24 cellular contexts compared by ENCODE assay signal in genomic region chr12:116080415-116080814, GRCh38.
"Had no signal": no experiment of that assay in that cellular context is flagged by ENCODE, and none has a peak within 500 bp of the region (broad histone marks: within the 10 kb centered on the region; RNA-seq: fewer than 3 reads in every experiment).

No MANE protein-coding gene starts in this region.

- H3K27ac Mint-ChIP-seq: activated CD4-positive, alpha-beta memory T cell treated with anti-CD3 and anti-CD28 coated beads, Interleukin-2, amount 10 ng/mL, durations not matched to agents 7 days and 5 days; activated CD4-positive, alpha-beta T cell treated with anti-CD3 and anti-CD28 coated beads, Interleukin-2, amount 10 ng/mL, durations not matched to agents 7 days and 5 days; activated CD8-positive, alpha-beta memory T cell treated with anti-CD3 and anti-CD28 coated beads, Interleukin-2, amount 10 ng/mL, durations not matched to agents 7 days and 5 days; dendritic cell treated with granulocyte-macrophage colony-stimulating factor and Interleukin-4, amounts not matched to agents 40 ng/mL and 50 ng/mL, for 4 days; immature natural killer cell; mesothelial cell of epicardium; naive B cell; nephron progenitor cell had no signal

- H3K36me3 Mint-ChIP-seq: immature natural killer cell, mesothelial cell of epicardium had no signal

- H3K27me3 Mint-ChIP-seq: activated CD4-positive, alpha-beta memory T cell treated with anti-CD3 and anti-CD28 coated beads, Interleukin-2, amount 10 ng/mL, durations not matched to agents 7 days and 5 days; activated CD4-positive, alpha-beta T cell treated with anti-CD3 and anti-CD28 coated beads, Interleukin-2, amount 10 ng/mL, durations not matched to agents 7 days and 5 days; activated CD8-positive, alpha-beta memory T cell treated with anti-CD3 and anti-CD28 coated beads, Interleukin-2, amount 10 ng/mL, durations not matched to agents 7 days and 5 days; central memory CD8-positive, alpha-beta T cell; dendritic cell treated with granulocyte-macrophage colony-stimulating factor and Interleukin-4, amounts not matched to agents 40 ng/mL and 50 ng/mL, for 4 days; naive B cell had no signal

- H3K27ac ChIP-seq: esophagus muscularis mucosa, foreskin keratinocyte, heart left ventricle, neutrophil, right lobe of liver, suprapubic skin, tibial artery, upper lobe of right lung had no signal

- H3K9me3 Mint-ChIP-seq: activated CD4-positive, alpha-beta memory T cell treated with anti-CD3 and anti-CD28 coated beads, Interleukin-2, amount 10 ng/mL, durations not matched to agents 7 days and 5 days; activated CD4-positive, alpha-beta T cell treated with anti-CD3 and anti-CD28 coated beads, Interleukin-2, amount 10 ng/mL, durations not matched to agents 7 days and 5 days; central memory CD8-positive, alpha-beta T cell; dendritic cell treated with granulocyte-macrophage colony-stimulating factor and Interleukin-4, amounts not matched to agents 40 ng/mL and 50 ng/mL, for 4 days; immature natural killer cell; mesothelial cell of epicardium; naive B cell; nephron progenitor cell had no signal

- H3K9me3 ChIP-seq: esophagus muscularis mucosa, heart left ventricle, neutrophil, right lobe of liver, suprapubic skin, tibial artery, upper lobe of right lung had no signal

- H3K4me3 ChIP-seq: esophagus muscularis mucosa, heart left ventricle, right lobe of liver, suprapubic skin, tibial artery, upper lobe of right lung had no signal

- DNase-seq: activated CD4-positive, alpha-beta memory T cell treated with anti-CD3 and anti-CD28 coated beads, Interleukin-2, amount 10 ng/mL, durations not matched to agents 7 days and 5 days; activated CD4-positive, alpha-beta T cell treated with anti-CD3 and anti-CD28 coated beads, Interleukin-2, amount 10 ng/mL, durations not matched to agents 7 days and 5 days; activated CD8-positive, alpha-beta memory T cell treated with anti-CD3 and anti-CD28 coated beads, Interleukin-2, amount 10 ng/mL, durations not matched to agents 7 days and 5 days; activated effector memory CD4-positive, alpha-beta T cell treated with Interleukin-2 at 50 U/mL for 16 hours; activated naive CD4-positive, alpha-beta T cell treated with Interleukin-2 at 50 U/mL for 16 hours; foreskin keratinocyte; heart left ventricle; hypothalamus; immature natural killer cell; kidney; left colon; naive B cell; nephron progenitor cell; right lobe of liver; stimulated activated CD4-positive, alpha-beta T cell treated with anti-CD3 and anti-CD28 coated beads, Interleukin-2, amount 100 ng/mL, for 48 hours; tibial artery; upper lobe of right lung had no signal

- H3K4me1 ChIP-seq: suprapubic skin had no signal

- H3K4me3 Mint-ChIP-seq: activated CD4-positive, alpha-beta memory T cell treated with anti-CD3 and anti-CD28 coated beads, Interleukin-2, amount 10 ng/mL, durations not matched to agents 7 days and 5 days; activated CD4-positive, alpha-beta T cell treated with anti-CD3 and anti-CD28 coated beads, Interleukin-2, amount 10 ng/mL, durations not matched to agents 7 days and 5 days; activated CD8-positive, alpha-beta memory T cell treated with anti-CD3 and anti-CD28 coated beads, Interleukin-2, amount 10 ng/mL, durations not matched to agents 7 days and 5 days; central memory CD8-positive, alpha-beta T cell; dendritic cell treated with granulocyte-macrophage colony-stimulating factor and Interleukin-4, amounts not matched to agents 40 ng/mL and 50 ng/mL, for 4 days; immature natural killer cell; mesothelial cell of epicardium; naive B cell; nephron progenitor cell had no signal

- ATAC-seq: activated CD8-positive, alpha-beta memory T cell treated with anti-CD3 and anti-CD28 coated beads, Interleukin-2, amount 10 ng/mL, durations not matched to agents 7 days and 5 days; foreskin keratinocyte; heart left ventricle; left colon; upper lobe of right lung had no signal

- FAIRE-seq: bronchial epithelial cell, kidney had no signal

- H3K27me3 ChIP-seq: esophagus muscularis mucosa, foreskin keratinocyte, heart left ventricle, neutrophil, right lobe of liver, suprapubic skin, tibial artery, upper lobe of right lung had no signal

- H3K36me3 ChIP-seq: esophagus muscularis mucosa, right lobe of liver, suprapubic skin, tibial artery, upper lobe of right lung had no signal
